In the genomic region with DNA sequence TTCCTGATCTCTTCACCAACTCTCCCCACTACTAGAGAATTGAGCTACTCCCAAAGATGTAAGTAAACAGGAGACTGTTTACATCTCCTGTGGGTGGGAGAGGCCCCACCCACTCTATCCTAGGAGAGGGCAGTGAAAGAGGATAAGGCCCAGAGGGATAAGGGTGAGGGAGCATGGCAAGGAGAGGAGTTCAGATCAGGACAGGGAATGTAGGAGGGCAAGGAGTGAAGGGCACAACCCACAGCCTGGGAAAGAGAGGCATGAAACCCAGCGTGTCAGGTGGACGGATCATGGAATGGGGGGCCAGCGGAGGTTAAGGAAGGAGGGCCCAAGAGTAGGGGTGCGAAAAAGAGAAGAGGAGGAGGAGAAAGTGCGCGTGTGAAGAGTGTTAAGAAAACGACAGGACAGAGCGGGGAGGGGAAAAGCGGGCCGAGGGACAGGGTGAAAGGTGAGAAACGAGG, we compare ENCODE assay signal across 8 cellular contexts. TPM values are rescaled to one million over a fixed set of nuclear protein-coding genes. Genes with fewer than 3 reads are reported as not detected.
DNase-seq lines count a peak whose midpoint lies in the region; ATAC-seq and TF ChIP-seq lines count a peak whose summit lies in the region.
"Not testable (repeated sequence)": the region's sequence is repeated elsewhere in the genome, so short reads cannot be mapped to it uniquely, and the experiment has no call there.

No MANE protein-coding gene starts in this region.

- H3K4me3 ChIP-seq in AG09309 (ENCODE audit: control insufficient read depth, low read depth, low read length) (peak overlapping the region; percentile 46), HEK293 (ENCODE audit: low read depth, low read length) (peak overlapping the region; percentile 54), PC-3 (ENCODE audit: low read length) (peak overlapping the region; percentile 77), dorsolateral prefrontal cortex (peak overlapping the region; percentile 31 to 80 (median 71)), iPS-11a (ENCODE audit: low read depth, low read length) (peak overlapping the region; percentile 25)

- intact Hi-C loops in PC-3 (cut with micrococcal nuclease) (loop anchor here (10.0 kb wide), 2 partner anchors 140 to 210 kb away; partner anchors contain the start of genes SAP130 and UGGT1), dorsolateral prefrontal cortex (cut with DNase I) (loop anchor here (2.0 to 5.0 kb wide), 3 partner anchors 26 to 207 kb away; partner anchors contain the start of genes POLR2D (in 2 of the 2), SAP130 (in 2 of the 2) and UGGT1 (in 2 of the 2))
- intact Hi-C loops in activated T-helper 1 cell treated with anti-CD3 and anti-CD28 coated beads, Interleukin-12 subunit alpha, Interleukin-12 subunit beta, Interleukin-2, Interleukin-4 antibody, amounts not matched to agents 30 ng/mL and 10 ng/mL and 1 ng/mL, durations not matched to agents 14 hours and 24 hours and 36 hours (cut with micrococcal nuclease), result loop anchor here (1.0 to 10.0 kb wide), 3 partner anchors 27 to 440 kb away; partner anchors contain the start of gene POLR2D

- not testable (repeated sequence) for H3K9me3 Mint-ChIP-seq in activated T-helper 1 cell treated with anti-CD3 and anti-CD28 coated beads, Interleukin-12 subunit alpha, Interleukin-12 subunit beta, Interleukin-2, Interleukin-4 antibody, amounts not matched to agents 30 ng/mL and 10 ng/mL and 1 ng/mL, durations not matched to agents 14 hours and 24 hours and 36 hours; naive thymus-derived CD8-positive, alpha-beta T cell; stimulated activated memory B cell treated with anti-CD40 and anti-IgM and Interleukin-4, amounts not matched to agents 10 μg/mL and 1 μg/mL and 100 μg/mL, for 72 hours

- peak overlapping the region; percentile 61 for H3K9ac ChIP-seq in PC-3 (ENCODE audit: low read length)

- peak overlapping the region; percentile 95 for H3K27ac Mint-ChIP-seq in activated T-helper 1 cell treated with anti-CD3 and anti-CD28 coated beads, Interleukin-12 subunit alpha, Interleukin-12 subunit beta, Interleukin-2, Interleukin-4 antibody, amounts not matched to agents 30 ng/mL and 10 ng/mL and 1 ng/mL, durations not matched to agents 14 hours and 24 hours and 36 hours
- peak overlapping the region in 9 of 10 donors; percentile 59 to 94 (median 93) for H3K27ac Mint-ChIP-seq in naive thymus-derived CD8-positive, alpha-beta T cell
- peak overlapping the region; percentile 90 for H3K27ac Mint-ChIP-seq in stimulated activated memory B cell treated with anti-CD40 and anti-IgM and Interleukin-4, amounts not matched to agents 10 μg/mL and 1 μg/mL and 100 μg/mL, for 72 hours

- POLR2A ChIA-PET in HEK293 (lab: Yijun Ruan, JAX) (interaction anchor here (1.0 to 1.5 kb wide), 3 partner anchors 9 to 27 kb away, joined by 3 to 5 read pairs (median 4); partner anchors contain the start of gene POLR2D), PC-3 (lab: Charles Lee; ENCODE audit: unreplicated experiment) (interaction anchor here (0.5 to 0.6 kb wide), 2 partner anchors 100 to 498 kb away, joined by 3 to 8 read pairs; no protein-coding TSS in a partner anchor)
- POLR2A ChIA-PET in naive thymus-derived CD8-positive, alpha-beta T cell (lab: Charles Lee), result interaction anchor here (1.6 kb wide), 1 partner anchor 27 kb away, joined by 5 read pairs; the partner anchor contains the start of gene POLR2D

- H3K9me3 ChIP-seq in HEK293 (ENCODE audit: control insufficient read depth, insufficient read depth, low read depth, low read length); PC-3 (ENCODE audit: low read length): not testable (repeated sequence)

- H3F3A ChIP-seq in PC-3 (ENCODE audit: low read length, unreplicated experiment), result not testable (repeated sequence)

- peaks cover 43% of the 10 kb centered on the region for H3K4me1 Mint-ChIP-seq in activated T-helper 1 cell treated with anti-CD3 and anti-CD28 coated beads, Interleukin-12 subunit alpha, Interleukin-12 subunit beta, Interleukin-2, Interleukin-4 antibody, amounts not matched to agents 30 ng/mL and 10 ng/mL and 1 ng/mL, durations not matched to agents 14 hours and 24 hours and 36 hours (ENCODE audit: low read depth)
- peaks cover 31 to 63% (median 53%) of the 10 kb centered on the region in 4 donors for H3K4me1 Mint-ChIP-seq in naive thymus-derived CD8-positive, alpha-beta T cell
- peaks cover 43% of the 10 kb centered on the region for H3K4me1 Mint-ChIP-seq in stimulated activated memory B cell treated with anti-CD40 and anti-IgM and Interleukin-4, amounts not matched to agents 10 μg/mL and 1 μg/mL and 100 μg/mL, for 72 hours

- not testable (repeated sequence) for BruUV-seq in PC-3 (replicated peaks; lab: Mats Ljungman, UMichigan)

- peaks cover 23% of the 10 kb centered on the region; the same call in 1 of the 2 replicates for H4K20me1 ChIP-seq in PC-3 (ENCODE audit: low read length)

- peaks cover 28% of the 10 kb centered on the region for H3K36me3 Mint-ChIP-seq in activated T-helper 1 cell treated with anti-CD3 and anti-CD28 coated beads, Interleukin-12 subunit alpha, Interleukin-12 subunit beta, Interleukin-2, Interleukin-4 antibody, amounts not matched to agents 30 ng/mL and 10 ng/mL and 1 ng/mL, durations not matched to agents 14 hours and 24 hours and 36 hours (ENCODE audit: low read depth)
- H3K36me3 Mint-ChIP-seq in naive thymus-derived CD8-positive, alpha-beta T cell, result peaks cover 0 to 38% (median 9%) of the 10 kb centered on the region in 3 donors
- peaks cover 14% of the 10 kb centered on the region for H3K36me3 Mint-ChIP-seq in stimulated activated memory B cell treated with anti-CD40 and anti-IgM and Interleukin-4, amounts not matched to agents 10 μg/mL and 1 μg/mL and 100 μg/mL, for 72 hours

- not testable (repeated sequence) for H3K27me3 ChIP-seq in PC-3 (ENCODE audit: low read length); dorsolateral prefrontal cortex

- ATAC-seq in PC-3, result peak; percentile 2; the same call in 1 of the 2 replicates
- not testable (repeated sequence) for ATAC-seq in naive thymus-derived CD8-positive, alpha-beta T cell; stimulated activated memory B cell treated with anti-CD40 and anti-IgM and Interleukin-4, amounts not matched to agents 10 μg/mL and 1 μg/mL and 100 μg/mL, for 72 hours

- peaks cover 15 to 42% of the 10 kb centered on the region in 2 experiments for H3K36me3 ChIP-seq in HEK293 (ENCODE audit: control insufficient read depth in 2 of 2, insufficient read depth in 1 of 2, low read length in 2 of 2)
- H3K36me3 ChIP-seq in PC-3 (ENCODE audit: low read depth, low read length), result peaks cover 25% of the 10 kb centered on the region; the same call in 1 of the 2 replicates

- H3K4me2 ChIP-seq in PC-3 (ENCODE audit: low read length), result peak overlapping the region; percentile 89

- TF ChIP-seq CTCF in AG09309 (IDR thresholded peaks at IDR 0.05; ENCODE audit: control insufficient read depth, insufficient read depth, low read depth, low read length, missing control alignments); HEK293 (tag by site-specific recombination; IDR thresholded peaks at IDR 0.05); PC-3 (conservative IDR thresholded peaks at IDR 0.05; ENCODE audit: low read depth, low read length); dorsolateral prefrontal cortex (IDR thresholded peaks at IDR 0.05 in 54 of 56, conservative IDR thresholded peaks at IDR 0.05 in 2 of 56; ENCODE audit: low read depth in 1 of 56, partially characterized antibody in 56 of 56): not testable (repeated sequence)

- not testable (repeated sequence) for H3K4me1 ChIP-seq in HEK293 (ENCODE audit: control insufficient read depth, insufficient read depth, low read length)
- H3K4me1 ChIP-seq in PC-3 (ENCODE audit: insufficient read depth, low read length), result peaks cover 31% of the 10 kb centered on the region

- not testable (repeated sequence) for H3K9me2 ChIP-seq in PC-3 (replicated peaks; ENCODE audit: low read length)

- not testable (repeated sequence) for DNase-seq in AG09309 (ENCODE audit: low read depth); activated T-helper 1 cell treated with anti-CD3 and anti-CD28 coated beads, Interleukin-12 subunit alpha, Interleukin-12 subunit beta, Interleukin-2, Interleukin-4 antibody, amounts not matched to agents 30 ng/mL and 10 ng/mL and 1 ng/mL, durations not matched to agents 14 hours and 24 hours and 36 hours (ENCODE audit: low spot score); dorsolateral prefrontal cortex
- DNase-seq in PC-3, result peak; percentile 31
- peak in 1 of 10 donors; percentile 13 for DNase-seq in naive thymus-derived CD8-positive, alpha-beta T cell

- CTCF ChIA-PET in HEK293 (lab: Yijun Ruan, JAX), result interaction anchor here (0.6 to 1.6 kb wide), 3 partner anchors 10 to 367 kb away, joined by 3 to 4 read pairs (median 4); no protein-coding TSS in a partner anchor
- CTCF ChIA-PET in PC-3 (lab: Charles Lee), result interaction anchor here (0.6 kb wide), 1 partner anchor 123 kb away, joined by 4 read pairs; no protein-coding TSS in a partner anchor

- 0 out of 2 replicates have a peak overlapping the region, but pooled peaks have one; percentile 8 for H2AFZ ChIP-seq in PC-3 (ENCODE audit: low read length)

- H3K27ac ChIP-seq in HEK293 (ENCODE audit: extremely low read depth, low read depth, low read length) (peak overlapping the region; percentile 68), PC-3 (ENCODE audit: low read length) (peak overlapping the region; percentile 57), dorsolateral prefrontal cortex (peak overlapping the region in 25 of 59 donors; percentile 22 to 96 (median 58))

- H3K79me2 ChIP-seq in PC-3 (ENCODE audit: low read length), result peaks cover 64% of the 10 kb centered on the region

- not testable (repeated sequence) for H3K27me3 Mint-ChIP-seq in activated T-helper 1 cell treated with anti-CD3 and anti-CD28 coated beads, Interleukin-12 subunit alpha, Interleukin-12 subunit beta, Interleukin-2, Interleukin-4 antibody, amounts not matched to agents 30 ng/mL and 10 ng/mL and 1 ng/mL, durations not matched to agents 14 hours and 24 hours and 36 hours (ENCODE audit: insufficient read depth); naive thymus-derived CD8-positive, alpha-beta T cell; stimulated activated memory B cell treated with anti-CD40 and anti-IgM and Interleukin-4, amounts not matched to agents 10 μg/mL and 1 μg/mL and 100 μg/mL, for 72 hours

- peak overlapping the region; percentile 98 for H3K4me3 Mint-ChIP-seq in activated T-helper 1 cell treated with anti-CD3 and anti-CD28 coated beads, Interleukin-12 subunit alpha, Interleukin-12 subunit beta, Interleukin-2, Interleukin-4 antibody, amounts not matched to agents 30 ng/mL and 10 ng/mL and 1 ng/mL, durations not matched to agents 14 hours and 24 hours and 36 hours
- peak overlapping the region; percentile 82 to 96 (median 89) for H3K4me3 Mint-ChIP-seq in naive thymus-derived CD8-positive, alpha-beta T cell
- H3K4me3 Mint-ChIP-seq in stimulated activated memory B cell treated with anti-CD40 and anti-IgM and Interleukin-4, amounts not matched to agents 10 μg/mL and 1 μg/mL and 100 μg/mL, for 72 hours, result peak overlapping the region; percentile 91

RNA-seq across cellular contexts. Expression of gene AMMECR1L, which starts 0.9 kb away (rescaled TPM):
- total RNA-seq in PC-3 (2014; rRNA removed), result 10.9 and 14.6 TPM in 2 replicates
- total RNA-seq in activated T-helper 1 cell treated with anti-CD3 and anti-CD28 coated beads, Interleukin-12 subunit alpha, Interleukin-12 subunit beta, Interleukin-2, Interleukin-4 antibody, amounts not matched to agents 30 ng/mL and 10 ng/mL and 1 ng/mL, durations not matched to agents 14 hours and 24 hours and 36 hours, result 21.6 and 22.2 TPM in 2 replicates
- total RNA-seq in dorsolateral prefrontal cortex, result 10 to 100 TPM in 110 of 120 experiments, 1 to 10 TPM in 10; 8.9 to 15.1 (median 11.5) TPM
- 10 to 100 TPM; 13.5 to 14.0 TPM for total RNA-seq in naive thymus-derived CD8-positive, alpha-beta T cell
- polyA plus RNA-seq in naive thymus-derived CD8-positive, alpha-beta T cell, result 1 to 10 TPM; 2.6 to 7.0 (median 3.2) TPM

RNA-seq across cellular contexts. Expression of gene POLR2D, which starts 26.9 kb away (rescaled TPM):
- total RNA-seq in PC-3 (2014; rRNA removed) (23.6 and 25.3 TPM in 2 replicates), dorsolateral prefrontal cortex (10 to 100 TPM; 21.1 to 37.4 (median 27.9) TPM)
- 78.3 and 79.8 TPM in 2 replicates for total RNA-seq in activated T-helper 1 cell treated with anti-CD3 and anti-CD28 coated beads, Interleukin-12 subunit alpha, Interleukin-12 subunit beta, Interleukin-2, Interleukin-4 antibody, amounts not matched to agents 30 ng/mL and 10 ng/mL and 1 ng/mL, durations not matched to agents 14 hours and 24 hours and 36 hours
- 10 to 100 TPM; 28.1 to 29.6 TPM for total RNA-seq in naive thymus-derived CD8-positive, alpha-beta T cell
- polyA plus RNA-seq in naive thymus-derived CD8-positive, alpha-beta T cell, result 10 to 100 TPM; 27.0 to 42.3 (median 34.4) TPM

Comparison
In these comparisons a context has a peak if more than half of its experiments do, and no peak if none do; other contexts are left out.
1. H3K4me3 ChIP-seq: peak in every context shown above with its lines; median percentile 77 in PC-3; 71 in dorsolateral prefrontal cortex; 54 in HEK293; 46 in AG09309; 25 in iPS-11a.